ENCODE assay signal across 14 cellular contexts in the genomic region with DNA sequence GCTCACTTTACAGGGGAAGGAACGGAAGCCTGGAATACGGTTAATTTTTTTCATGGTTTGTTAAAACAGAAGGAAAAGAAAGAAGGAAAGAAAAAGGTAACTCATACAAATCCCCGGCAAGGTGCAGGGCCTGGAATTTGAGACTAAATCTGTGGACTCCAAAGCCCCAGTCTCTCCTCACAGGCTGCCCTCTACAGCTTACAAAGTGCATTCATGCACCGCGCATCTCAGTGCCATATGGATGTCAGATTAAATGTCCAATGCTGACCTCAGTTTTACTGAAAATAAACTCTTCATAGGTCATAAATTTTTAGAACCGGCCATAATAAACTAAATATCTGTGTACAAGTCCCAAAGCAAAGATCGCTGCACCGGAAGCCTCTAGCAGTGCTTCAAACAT. TPM values are rescaled to one million over a fixed set of nuclear protein-coding genes. Genes with fewer than 3 reads are reported as not detected.
DNase-seq lines count a peak whose midpoint lies in the region; ATAC-seq and TF ChIP-seq lines count a peak whose summit lies in the region.
"Had no signal": no experiment of that assay in that cellular context is flagged by ENCODE, and none has a peak within 500 bp of the region (broad histone marks: within the 10 kb centered on the region; RNA-seq: fewer than 3 reads in every experiment).

No MANE protein-coding gene starts in this region.

- no peak overlapping the region for H3K4me3 Mint-ChIP-seq in MCF 10A (ENCODE audit: unreplicated experiment)
- H3K4me3 Mint-ChIP-seq: IgD-negative memory B cell had no signal

- no peaks in the 10 kb centered on the region for H3K36me3 ChIP-seq in breast epithelium
- no peaks in the 10 kb centered on the region for H3K36me3 ChIP-seq in SK-N-SH (replicated peaks in 1 of 2; ENCODE audit: control insufficient read depth in 1 of 2, insufficient read depth in 2 of 2, low read length in 1 of 2)
- no peaks in the 10 kb centered on the region for H3K36me3 ChIP-seq in suprapubic skin
- H3K36me3 ChIP-seq: gastrocnemius medialis had no signal

- H3K4me2 ChIP-seq in SK-N-SH = no peak overlapping the region

- 73% methylated on average over 8 of the region's 8 CpGs for WGBS in SK-N-SH (ENCODE audit: low lambda C conversion rate)
- 88% methylated on average over 8 of the region's 8 CpGs for WGBS in suprapubic skin

- TF ChIP-seq CTCF in MCF 10A (IDR thresholded peaks at IDR 0.05; ENCODE audit: unreplicated experiment) (peak; percentile 21), breast epithelium (IDR thresholded peaks at IDR 0.05) (no peak), SK-N-SH (IDR thresholded peaks at IDR 0.05) (peak; percentile 44), suprapubic skin (IDR thresholded peaks at IDR 0.05) (no peak)

- H3K27me3 ChIP-seq in breast epithelium (no peaks in the 10 kb centered on the region), SK-N-SH (ENCODE audit: insufficient read depth) (no peaks in the 10 kb centered on the region), suprapubic skin (no peaks in the 10 kb centered on the region)
- H3K27me3 ChIP-seq: gastrocnemius medialis had no signal

- intact Hi-C loops in MCF 10A (cut with micrococcal nuclease) = loop anchor here (10.0 kb wide), 2 partner anchors 267 to 537 kb away; no protein-coding TSS in a partner anchor
- intact Hi-C loops in breast epithelium (cut with DNase I; ENCODE audit: low total_unique reads) = no loop called here

- TF ChIP-seq POLR2A in breast epithelium (IDR thresholded peaks at IDR 0.05) = no peak
- no peak for TF ChIP-seq POLR2A in suprapubic skin (IDR thresholded peaks at IDR 0.05)

- no peaks in the 10 kb centered on the region for H3K27me3 Mint-ChIP-seq in MCF 10A (ENCODE audit: insufficient read depth, unreplicated experiment)
- H3K27me3 Mint-ChIP-seq: IgD-negative memory B cell had no signal

- TF ChIP-seq RAD21 in SK-N-SH (IDR thresholded peaks at IDR 0.05; ENCODE audit: low read length) = peak; percentile 49

- CTCF ChIA-PET in MCF 10A (lab: Yijun Ruan, JAX) = interaction anchor here (0.6 to 1.0 kb wide), 2 partner anchors 18 to 725 kb away, joined by 3 to 4 read pairs; no protein-coding TSS in a partner anchor
- CTCF ChIA-PET in SK-N-SH (lab: Yijun Ruan, JAX) = no interaction called here

- DNase-seq in MCF 10A (ENCODE audit: unreplicated experiment) (no peak), breast epithelium (ENCODE audit: low spot score in 2 of 2) (no peak), SK-N-SH (no peak), iPS-NIHi11 (ENCODE audit: low spot score) (peak; percentile 35), suprapubic skin (ENCODE audit: low spot score in 2 of 2) (no peak), AG08395 (ENCODE audit: low spot score) (no peak)
- no peak for DNase-seq in stimulated activated CD4-positive, alpha-beta T cell treated with anti-CD3 and anti-CD28 coated beads, Interleukin-2, amount 100 ng/mL, for 24 hours
- DNase-seq: activated CD4-positive, CD25-positive, alpha-beta regulatory T cell treated with anti-CD3 and anti-CD28 coated beads, Interleukin-2, amount 50 U/mL, for 72 hours; gastrocnemius medialis; GOT3 had no signal

- no peaks in the 10 kb centered on the region; the same call in 1 of the 2 replicates for H3K79me2 ChIP-seq in SK-N-SH (ENCODE audit: insufficient read depth)

- peaks cover 15% of the 10 kb centered on the region for H3K4me1 Mint-ChIP-seq in MCF 10A (ENCODE audit: insufficient read depth, unreplicated experiment)
- H3K4me1 Mint-ChIP-seq: IgD-negative memory B cell had no signal

- no TSS peak for BruUV-seq in MCF 10A (replicated peaks; lab: Mats Ljungman, UMichigan)

- H3K27ac Mint-ChIP-seq in MCF 10A (ENCODE audit: low read depth, unreplicated experiment) = no peak overlapping the region
- H3K27ac Mint-ChIP-seq: IgD-negative memory B cell had no signal

- ATAC-seq in GM19463 (IDR thresholded peaks at IDR 0.05; ENCODE audit: unreplicated experiment) = no peak
- ATAC-seq: gastrocnemius medialis had no signal

- H2AFZ ChIP-seq in SK-N-SH (ENCODE audit: low read depth) = no peak overlapping the region

- H3K27ac ChIP-seq in breast epithelium (no peak overlapping the region), SK-N-SH (ENCODE audit: low read depth in 2 of 2, low read length in 1 of 2) (no peak overlapping the region), suprapubic skin (no peak overlapping the region)
- H3K27ac ChIP-seq: gastrocnemius medialis had no signal

- TF ChIP-seq EP300 in SK-N-SH (IDR thresholded peaks at IDR 0.05; ENCODE audit: borderline replicate concordance in 1 of 2, low read depth in 1 of 2, low read length in 1 of 2) = no peak
- no peak for TF ChIP-seq EP300 in suprapubic skin (IDR thresholded peaks at IDR 0.05)

- H3K9me3 ChIP-seq in breast epithelium (no peaks in the 10 kb centered on the region), SK-N-SH (no peaks in the 10 kb centered on the region), suprapubic skin (no peaks in the 10 kb centered on the region)
- H3K9me3 ChIP-seq: gastrocnemius medialis had no signal

- H3K9me2 ChIP-seq in SK-N-SH = no peaks in the 10 kb centered on the region

- no peaks in the 10 kb centered on the region for H3K36me3 Mint-ChIP-seq in MCF 10A (ENCODE audit: insufficient read depth, unreplicated experiment)

- no peaks in the 10 kb centered on the region for H3K9me3 Mint-ChIP-seq in MCF 10A (ENCODE audit: unreplicated experiment)
- H3K9me3 Mint-ChIP-seq: IgD-negative memory B cell had no signal

- POLR2A ChIA-PET in MCF 10A (lab: Yijun Ruan, JAX) = no interaction called here
- POLR2A ChIA-PET in SK-N-SH (lab: Yijun Ruan, JAX) = no interaction called here

- H3K4me1 ChIP-seq in breast epithelium (no peaks in the 10 kb centered on the region), SK-N-SH (ENCODE audit: control insufficient read depth in 1 of 2, insufficient read depth in 2 of 2, low read depth in 1 of 2, low read length in 1 of 2) (no peaks in the 10 kb centered on the region; a peak in 1 of 4 replicates), suprapubic skin (no peaks in the 10 kb centered on the region)
- H3K4me1 ChIP-seq: gastrocnemius medialis had no signal

- H3K9ac ChIP-seq in SK-N-SH = no peak overlapping the region

- H3F3A ChIP-seq in SK-N-SH (replicated peaks; ENCODE audit: insufficient read depth) = no peaks in the 10 kb centered on the region

- no peak overlapping the region for H3K4me3 ChIP-seq in breast epithelium
- no peak overlapping the region for H3K4me3 ChIP-seq in SK-N-SH (ENCODE audit: low read depth in 2 of 2, low read length in 1 of 2)
- H3K4me3 ChIP-seq in suprapubic skin = no peak overlapping the region
- H3K4me3 ChIP-seq: gastrocnemius medialis, lung had no signal

- no peaks in the 10 kb centered on the region for H4K20me1 ChIP-seq in SK-N-SH (ENCODE audit: insufficient read depth)

TF ChIP-seq in SK-N-SH, 30 proteins besides CTCF, POLR2A, EP300 and RAD21:
- TF ChIP-seq SMC3 (IDR thresholded peaks at IDR 0.05; ENCODE audit: low read depth, low read length) = 0 out of 2 replicates have a peak, but pooled peaks have one; percentile 8
- TF ChIP-seq, protein P1, sequence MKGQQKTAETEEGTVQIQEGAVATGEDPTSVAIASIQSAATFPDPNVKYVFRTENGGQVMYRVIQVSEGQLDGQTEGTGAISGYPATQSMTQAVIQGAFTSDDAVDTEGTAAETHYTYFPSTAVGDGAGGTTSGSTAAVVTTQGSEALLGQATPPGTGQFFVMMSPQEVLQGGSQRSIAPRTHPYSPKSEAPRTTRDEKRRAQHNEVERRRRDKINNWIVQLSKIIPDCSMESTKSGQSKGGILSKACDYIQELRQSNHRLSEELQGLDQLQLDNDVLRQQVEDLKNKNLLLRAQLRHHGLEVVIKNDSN (IDR thresholded peaks at IDR 0.05; ENCODE audit: borderline replicate concordance, low read depth) = no peak

RNA-seq across cellular contexts. Expression of a gene that starts 17.8 kb away (rescaled TPM):
- total RNA-seq in MCF 10A (2022) = 0.34 and 0.68 TPM in 2 replicates
- total RNA-seq in breast epithelium = 1 to 10 TPM in 2 of 3 donors, not detected in 1; 2.3 to 2.8 TPM
- 0.58 and 0.77 TPM in 2 replicates for polyA plus RNA-seq in SK-N-SH (2012; rRNA removed)
- polyA plus RNA-seq in SK-N-SH (2012; cell fraction: cytosol; rRNA removed) = 0.54 and 0.93 TPM in 2 replicates
- polyA plus RNA-seq in SK-N-SH (2012; cell fraction: nucleus; rRNA removed) = 0.31 and 0.50 TPM in 2 replicates
- total RNA-seq in suprapubic skin = 1 to 10 TPM in 2 of 4 donors, under 1 TPM in 2; 0.79 to 5.3 (median 1.3) TPM
- total RNA-seq: G401, gastrocnemius medialis had no signal
- polyA plus RNA-seq: IgD-negative memory B cell had no signal

Comparison
In these comparisons a context has a peak if more than half of its experiments do, and no peak if none do; other contexts are left out.
1. CTCF ChIP-seq: peak in MCF 10A (single experiment) and SK-N-SH (single experiment); none in breast epithelium (0 of 3) and suprapubic skin (0 of 2).